10 cellular contexts compared by ENCODE assay signal in the genomic region with DNA sequence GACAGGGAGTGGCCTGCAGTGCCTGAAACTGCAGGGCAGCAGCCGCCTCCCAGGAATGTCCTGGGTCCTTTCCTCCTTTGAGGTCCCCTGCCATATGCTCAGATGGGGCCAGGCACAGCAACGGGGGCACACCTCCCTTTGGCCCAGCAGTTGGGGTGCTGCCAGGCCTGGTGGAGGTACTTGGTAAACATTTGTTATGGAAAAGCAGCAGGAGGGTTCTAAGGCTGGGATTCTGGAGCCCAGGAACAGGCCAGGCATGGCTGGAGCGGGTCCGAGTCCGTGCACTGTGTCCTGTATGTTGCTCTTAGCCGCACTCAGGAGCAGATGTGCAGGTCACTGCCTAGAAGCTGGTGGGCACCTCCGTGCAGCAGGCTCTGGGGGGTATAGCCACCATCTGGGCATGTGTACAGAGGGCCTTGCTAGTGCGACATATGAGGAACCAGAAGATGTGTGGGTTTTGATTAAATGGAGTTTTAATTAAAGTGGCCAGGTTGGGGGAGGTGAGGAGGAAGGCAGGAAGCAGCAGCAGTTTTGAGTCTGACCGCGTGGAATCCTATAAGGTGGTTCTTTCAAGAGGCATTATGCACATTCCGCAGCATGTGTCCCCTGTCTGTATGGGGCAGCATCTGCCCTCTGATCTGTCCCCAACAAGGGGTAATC. TPM values are rescaled to one million over a fixed set of nuclear protein-coding genes. Genes with fewer than 3 reads are reported as not detected.
A peak's percentile ranks its signal among the peaks of the same experiment; 100 is the strongest.
DNase-seq lines count a peak whose midpoint lies in the region; ATAC-seq and TF ChIP-seq lines count a peak whose summit lies in the region.
"Had no signal": no experiment of that assay in that cellular context is flagged by ENCODE, and none has a peak within 500 bp of the region (broad histone marks: within the 10 kb centered on the region; RNA-seq: fewer than 3 reads in every experiment).

No MANE protein-coding gene starts in this region.

- no peak for ATAC-seq in CD4-positive, CD25-positive, alpha-beta regulatory T cell (ENCODE audit: low read depth in 2 of 2)
- ATAC-seq in WTC11 (no peak), GM19351 (IDR thresholded peaks at IDR 0.05; ENCODE audit: unreplicated experiment) (no peak), GM18867 (IDR thresholded peaks at IDR 0.05; ENCODE audit: unreplicated experiment) (no peak)

- peak overlapping the region; percentile 92 to 99 (median 96) for H3K27ac Mint-ChIP-seq in CD4-positive, CD25-positive, alpha-beta regulatory T cell
- peak overlapping the region; percentile 80; the same call in 1 of the 2 replicates for H3K27ac Mint-ChIP-seq in WTC11

- CTCF ChIA-PET in WTC11 (lab: Charles Lee): interaction anchor here (1.0 to 14.0 kb wide), 6 partner anchors 8 to 98 kb away, joined by 4 to 271 read pairs (median 9); no protein-coding TSS in a partner anchor

- peaks cover 6 to 84% (median 41%) of the 10 kb centered on the region in 4 donors for H3K4me1 Mint-ChIP-seq in CD4-positive, CD25-positive, alpha-beta regulatory T cell
- peaks cover 18% of the 10 kb centered on the region for H3K4me1 Mint-ChIP-seq in WTC11

- TF ChIP-seq CTCF in GM06990 (IDR thresholded peaks at IDR 0.05; ENCODE audit: insufficient read depth, low read length, poor library complexity, severe bottlenecking) (no peak), WTC11 (IDR thresholded peaks at IDR 0.05) (no peak)

- peaks cover 7% of the 10 kb centered on the region for H3K36me3 ChIP-seq in CD4-positive, CD25-positive, alpha-beta regulatory T cell (ENCODE audit: control insufficient read depth, insufficient read depth, low read length)
- peaks cover 8% of the 10 kb centered on the region for H3K36me3 ChIP-seq in GM06990 (ENCODE audit: control insufficient read depth, insufficient read depth, low read length)
- no peaks in the 10 kb centered on the region for H3K36me3 ChIP-seq in H7 (replicated peaks; ENCODE audit: control insufficient read depth, insufficient read depth, low read length)

- peak overlapping the region; percentile 91 to 98 (median 96) for H3K4me3 Mint-ChIP-seq in CD4-positive, CD25-positive, alpha-beta regulatory T cell
- H3K4me3 Mint-ChIP-seq in WTC11: no peak overlapping the region

- no peaks in the 10 kb centered on the region for H3K9me3 Mint-ChIP-seq in CD4-positive, CD25-positive, alpha-beta regulatory T cell
- H3K9me3 Mint-ChIP-seq in WTC11: no peaks in the 10 kb centered on the region

- H3K27me3 Mint-ChIP-seq in CD4-positive, CD25-positive, alpha-beta regulatory T cell: peaks cover 4% of the 10 kb centered on the region
- peaks cover 20% of the 10 kb centered on the region for H3K27me3 Mint-ChIP-seq in WTC11 (ENCODE audit: low read depth)

- POLR2A ChIA-PET in WTC11 (lab: Charles Lee): no interaction called here

- DNase-seq in CD4-positive, CD25-positive, alpha-beta regulatory T cell: peak in 1 of 3 donors; percentile 34
- DNase-seq in GM06990 (ENCODE audit: extremely low read depth, insufficient read length) (no peak), WTC11 (ENCODE audit: low spot score) (no peak), D341Med (ENCODE audit: low spot score) (no peak), H7 (no peak)
- DNase-seq: DMS79 treated with DMSO at 0.1 percent for 48 hours, NCI-H2029 treated with DMSO at 0.1 percent for 48 hours had no signal

- peak overlapping the region; percentile 98 for H3K4me3 ChIP-seq in CD4-positive, CD25-positive, alpha-beta regulatory T cell (ENCODE audit: low read depth, low read length)
- H3K4me3 ChIP-seq in GM06990 (replicated peaks; ENCODE audit: low read depth, low read length): peak overlapping the region; percentile 77
- H3K4me3 ChIP-seq in mononuclear cell (ENCODE audit: low read length): peak overlapping the region; percentile 48
- no peak overlapping the region for H3K4me3 ChIP-seq in H7 (ENCODE audit: insufficient read depth, low read depth, low read length)

- H3K27ac ChIP-seq in CD4-positive, CD25-positive, alpha-beta regulatory T cell (ENCODE audit: insufficient read depth, low read length, poor library complexity, severe bottlenecking): peak overlapping the region; percentile 97

- peaks cover 5% of the 10 kb centered on the region for H3K36me3 Mint-ChIP-seq in CD4-positive, CD25-positive, alpha-beta regulatory T cell
- no peaks in the 10 kb centered on the region for H3K36me3 Mint-ChIP-seq in WTC11

- H3K4me1 ChIP-seq in CD4-positive, CD25-positive, alpha-beta regulatory T cell (ENCODE audit: control insufficient read depth, insufficient read depth, low read length, poor library complexity, severe bottlenecking): peaks cover 97% of the 10 kb centered on the region
- H3K4me1 ChIP-seq in mononuclear cell (ENCODE audit: insufficient read depth, low read length): peaks cover 98% of the 10 kb centered on the region

- no peaks in the 10 kb centered on the region for H3K9me3 ChIP-seq in CD4-positive, CD25-positive, alpha-beta regulatory T cell (ENCODE audit: control insufficient read depth in 2 of 2, low read length in 2 of 2)
- H3K9me3 ChIP-seq in mononuclear cell (ENCODE audit: low read depth, low read length): no peaks in the 10 kb centered on the region

- H3K27me3 ChIP-seq in CD4-positive, CD25-positive, alpha-beta regulatory T cell (ENCODE audit: control insufficient read depth, insufficient read depth, low read length): no peaks in the 10 kb centered on the region
- no peaks in the 10 kb centered on the region for H3K27me3 ChIP-seq in GM06990 (replicated peaks; ENCODE audit: control insufficient read depth, insufficient read depth, low read length)
- no peaks in the 10 kb centered on the region for H3K27me3 ChIP-seq in mononuclear cell (ENCODE audit: insufficient read depth, low read length)
- peaks cover 20% of the 10 kb centered on the region for H3K27me3 ChIP-seq in H7 (ENCODE audit: control insufficient read depth, insufficient read depth, low read length)

TF ChIP-seq in WTC11, 78 proteins besides CTCF, POLR2A, EP300 and RAD21:
- no peak for TF ChIP-seq GRHL2 (CRISPR knock-in tag; IDR thresholded peaks at IDR 0.05; ENCODE audit: insufficient replicate concordance, severe bottlenecking)
- TF ChIP-seq ZNF121 (CRISPR knock-in tag; IDR thresholded peaks at IDR 0.05): no peak
- TF ChIP-seq SOX15 (CRISPR knock-in tag; IDR thresholded peaks at IDR 0.05): no peak

RNA-seq across cellular contexts. Expression of gene ADORA2A, which starts 1.5 kb away (rescaled TPM):
- total RNA-seq in CD4-positive, CD25-positive, alpha-beta regulatory T cell: 31.2 TPM
- polyA plus RNA-seq in CD4-positive, CD25-positive, alpha-beta regulatory T cell: 100 to 1,000 TPM in 1 of 4 donors, 10 to 100 TPM in 3; 88.4 to 101 (median 94.5) TPM
- total RNA-seq in WTC11 (2021) (7.0 to 8.1 TPM (median 7.6 TPM) in 3 replicates), mononuclear cell (34.3 TPM)
- total RNA-seq in H7 (2014; rRNA removed; shearing (Covaris generic)): 4.0 and 7.0 TPM in 2 replicates
